21 cellular contexts compared by ENCODE assay signal in genomic region chr21:32112194-32112593, GRCh38.
"Had no signal": no experiment of that assay in that cellular context is flagged by ENCODE, and none has a peak within 500 bp of the region (broad histone marks: within the 10 kb centered on the region; RNA-seq: fewer than 3 reads in every experiment).

No MANE protein-coding gene starts in this region.

- H3K36me3 Mint-ChIP-seq: activated naive CD4-positive, alpha-beta T cell treated with anti-CD3 and anti-CD28 coated beads, Interleukin-2, amount 50 U/mL, for 72 hours; memory B cell; natural killer cell treated with Interleukin-12 subunit alpha and Interleukin-12 subunit beta and Interleukin-15 and Interleukin-18, amount 100 ng/mL, for 72 hours had no signal

- ATAC-seq: activated naive CD4-positive, alpha-beta T cell treated with anti-CD3 and anti-CD28 coated beads, Interleukin-2, amount 50 U/mL, for 72 hours; activated T-helper 17 cell treated with anti-CD3 and anti-CD28 coated beads, Interleukin-2, amount 50 U/mL, for 72 hours; foreskin keratinocyte; left colon; natural killer cell treated with Interleukin-12 subunit alpha and Interleukin-12 subunit beta and Interleukin-15 and Interleukin-18, amount 100 ng/mL, for 72 hours; stimulated activated naive CD8-positive, alpha-beta T cell treated with anti-CD3 and anti-CD28 coated beads, Interleukin-15, Interleukin-2, amounts not matched to agents 100 U/mL and 50 U/mL, for 24 hours had no signal

- H3K27me3 ChIP-seq: adrenal gland, ascending aorta, brain microvascular endothelial cell, foreskin keratinocyte, spleen, thyroid gland had no signal

- H3K4me1 Mint-ChIP-seq: activated T-helper 17 cell treated with anti-CD3 and anti-CD28 coated beads, Interleukin-2, amount 50 U/mL, for 72 hours; memory B cell had no signal

- H3K27ac ChIP-seq: adrenal gland, ascending aorta, brain microvascular endothelial cell, foreskin keratinocyte, spleen, thyroid gland had no signal

- H3K9me3 ChIP-seq: adrenal gland, ascending aorta, spleen, thyroid gland had no signal

- H3K4me1 ChIP-seq: adrenal gland, ascending aorta, foreskin keratinocyte, spleen, thyroid gland had no signal

- H3K4me3 Mint-ChIP-seq: activated T-cell treated with anti-CD3 and anti-CD28 coated beads, Interleukin-2, amount 50 U/mL, for 24 hours; activated T-helper 17 cell treated with anti-CD3 and anti-CD28 coated beads, Interleukin-2, amount 50 U/mL, for 72 hours; memory B cell; natural killer cell treated with Interleukin-12 subunit alpha and Interleukin-12 subunit beta and Interleukin-15 and Interleukin-18, amount 100 ng/mL, for 72 hours had no signal

- H3K4me3 ChIP-seq: adrenal gland, ascending aorta, spleen, thyroid gland had no signal

- H3K27ac Mint-ChIP-seq: activated naive CD4-positive, alpha-beta T cell treated with anti-CD3 and anti-CD28 coated beads, Interleukin-2, amount 50 U/mL, for 72 hours; activated T-cell treated with anti-CD3 and anti-CD28 coated beads, Interleukin-2, amount 50 U/mL, for 24 hours; activated T-helper 17 cell treated with anti-CD3 and anti-CD28 coated beads, Interleukin-2, amount 50 U/mL, for 72 hours; memory B cell; natural killer cell treated with Interleukin-12 subunit alpha and Interleukin-12 subunit beta and Interleukin-15 and Interleukin-18, amount 100 ng/mL, for 72 hours; progenitor cell of endocrine pancreas had no signal

- H3K27me3 Mint-ChIP-seq: progenitor cell of endocrine pancreas had no signal

- DNase-seq: activated CD4-positive, alpha-beta T cell treated with anti-CD3 and anti-CD28 coated beads for 1 hour; activated CD8-positive, alpha-beta memory T cell treated with anti-CD3 and anti-CD28 coated beads for 24 hours; activated CD8-positive, alpha-beta memory T cell treated with anti-CD3 and anti-CD28 coated beads, Interleukin-2, amount 50 U/mL, for 4 hours; activated T-cell treated with anti-CD3 and anti-CD28 coated beads, Interleukin-2, amount 50 U/mL, for 24 hours; adrenal gland; brain microvascular endothelial cell; caudate nucleus; dermis blood vessel endothelial cell; effector CD8-positive, alpha-beta T cell; foreskin keratinocyte; spleen; stimulated activated CD4-positive, alpha-beta T cell treated with anti-CD3 and anti-CD28 coated beads, Interleukin-4, amount 100 ng/mL, for 24 hours; stimulated activated naive CD8-positive, alpha-beta T cell treated with anti-CD3 and anti-CD28 coated beads, Interleukin-15, Interleukin-2, amounts not matched to agents 100 U/mL and 50 U/mL, for 24 hours; thyroid gland had no signal

- H3K36me3 ChIP-seq: adrenal gland, ascending aorta, brain microvascular endothelial cell, spleen, thyroid gland had no signal

- H3K9me3 Mint-ChIP-seq: activated naive CD4-positive, alpha-beta T cell treated with anti-CD3 and anti-CD28 coated beads, Interleukin-2, amount 50 U/mL, for 72 hours; activated T-cell treated with anti-CD3 and anti-CD28 coated beads, Interleukin-2, amount 50 U/mL, for 24 hours; activated T-helper 17 cell treated with anti-CD3 and anti-CD28 coated beads, Interleukin-2, amount 50 U/mL, for 72 hours; memory B cell; natural killer cell treated with Interleukin-12 subunit alpha and Interleukin-12 subunit beta and Interleukin-15 and Interleukin-18, amount 100 ng/mL, for 72 hours had no signal
